In genomic region chr20:52975024-52975732, GRCh38 we compare ENCODE assay signal across 11 cellular contexts. TPM values are rescaled to one million over a fixed set of nuclear protein-coding genes. Genes with fewer than 3 reads are reported as not detected.
DNase-seq lines count a peak whose midpoint lies in the region; ATAC-seq and TF ChIP-seq lines count a peak whose summit lies in the region.
"Had no signal": no experiment of that assay in that cellular context is flagged by ENCODE, and none has a peak within 500 bp of the region (broad histone marks: within the 10 kb centered on the region; RNA-seq: fewer than 3 reads in every experiment).

No MANE protein-coding gene starts in this region.

- H3K9me3 ChIP-seq in heart right ventricle (no peaks in the 10 kb centered on the region), muscle layer of colon (ENCODE audit: low read length) (no peaks in the 10 kb centered on the region), uterus (no peaks in the 10 kb centered on the region)

- H3K4me3 ChIP-seq in heart right ventricle (peak overlapping the region in 9 of 10 donors; percentile 4 to 66 (median 59)), muscle layer of colon (ENCODE audit: low read depth in 1 of 2, low read length in 2 of 2) (peak overlapping the region in 1 of 2 donors; percentile 60), uterus (peak overlapping the region; percentile 48 to 64)

- H3K4me1 ChIP-seq in heart right ventricle: peaks cover 0 to 8% (median 0%) of the 10 kb centered on the region in 9 donors
- H3K4me1 ChIP-seq in muscle layer of colon (ENCODE audit: insufficient read depth, low read length): no peaks in the 10 kb centered on the region
- H3K4me1 ChIP-seq in uterus: no peaks in the 10 kb centered on the region

- intact Hi-C loops in heart right ventricle (cut with DNase I): no loop called here
- intact Hi-C loops in left ventricle myocardium superior (cut with micrococcal nuclease): no loop called here
- intact Hi-C loops in uterus (cut with DNase I; ENCODE audit: low total_unique reads): no loop called here

- H3K27me3 Mint-ChIP-seq in activated naive CD4-positive, alpha-beta T cell treated with anti-CD3 and anti-CD28 coated beads, Interleukin-2, amount 50 U/mL, for 24 hours: no peaks in the 10 kb centered on the region
- peaks cover 58 to 70% of the 10 kb centered on the region in 2 donors for H3K27me3 Mint-ChIP-seq in stimulated activated naive B cell treated with anti-CD40 and anti-IgM and Interleukin-4, amounts not matched to agents 10 μg/mL and 1 μg/mL and 100 μg/mL, for 72 hours
- H3K27me3 Mint-ChIP-seq in chondrocyte (ENCODE audit: low read depth): peaks cover 57% of the 10 kb centered on the region

- peak overlapping the region; percentile 93 for H3K4me3 Mint-ChIP-seq in activated naive CD4-positive, alpha-beta T cell treated with anti-CD3 and anti-CD28 coated beads, Interleukin-2, amount 50 U/mL, for 24 hours
- H3K4me3 Mint-ChIP-seq in stimulated activated naive B cell treated with anti-CD40 and anti-IgM and Interleukin-4, amounts not matched to agents 10 μg/mL and 1 μg/mL and 100 μg/mL, for 72 hours: no peak overlapping the region
- H3K4me3 Mint-ChIP-seq in chondrocyte (ENCODE audit: unreplicated experiment): no peak overlapping the region

- WGBS in heart right ventricle, 2 donors: 35 to 36% methylated on average over 11 of the region's 11 CpGs

- H3K27me3 ChIP-seq in heart right ventricle: peaks cover 0 to 42% (median 19%) of the 10 kb centered on the region in 7 donors
- H3K27me3 ChIP-seq in muscle layer of colon (ENCODE audit: control insufficient read depth in 1 of 2, insufficient read depth in 2 of 2, low read length in 2 of 2): peaks cover 5 to 18% of the 10 kb centered on the region in 2 donors
- H3K27me3 ChIP-seq in uterus: no peaks in the 10 kb centered on the region

- H3K36me3 ChIP-seq in heart right ventricle (no peaks in the 10 kb centered on the region), muscle layer of colon (ENCODE audit: insufficient read depth, low read length) (no peaks in the 10 kb centered on the region), uterus (no peaks in the 10 kb centered on the region)

- no peaks in the 10 kb centered on the region for H3K9me3 Mint-ChIP-seq in activated naive CD4-positive, alpha-beta T cell treated with anti-CD3 and anti-CD28 coated beads, Interleukin-2, amount 50 U/mL, for 24 hours
- peaks cover 0 to 2% of the 10 kb centered on the region in 2 donors for H3K9me3 Mint-ChIP-seq in stimulated activated naive B cell treated with anti-CD40 and anti-IgM and Interleukin-4, amounts not matched to agents 10 μg/mL and 1 μg/mL and 100 μg/mL, for 72 hours
- no peaks in the 10 kb centered on the region for H3K9me3 Mint-ChIP-seq in chondrocyte (ENCODE audit: low read depth)

- no peak for TF ChIP-seq CTCF in heart right ventricle (IDR thresholded peaks at IDR 0.05)
- TF ChIP-seq CTCF in uterus (IDR thresholded peaks at IDR 0.05): no peak
- no peak for TF ChIP-seq CTCF in chondrocyte (IDR thresholded peaks at IDR 0.05)

- H3K36me3 Mint-ChIP-seq in activated naive CD4-positive, alpha-beta T cell treated with anti-CD3 and anti-CD28 coated beads, Interleukin-2, amount 50 U/mL, for 24 hours: peaks cover 7% of the 10 kb centered on the region
- peaks cover 0 to 3% of the 10 kb centered on the region in 2 donors for H3K36me3 Mint-ChIP-seq in stimulated activated naive B cell treated with anti-CD40 and anti-IgM and Interleukin-4, amounts not matched to agents 10 μg/mL and 1 μg/mL and 100 μg/mL, for 72 hours
- H3K36me3 Mint-ChIP-seq in chondrocyte (ENCODE audit: low read depth): peaks cover 2% of the 10 kb centered on the region

- DNase-seq in heart right ventricle: no peak
- no peak for DNase-seq in left ventricle myocardium superior
- DNase-seq in uterus: peak in 1 of 2 donors; percentile 28
- no peak for DNase-seq in HuH-7.5 (ENCODE audit: low spot score)
- DNase-seq in stimulated activated naive B cell treated with anti-CD40 and anti-IgM and Interleukin-4, amounts not matched to agents 10 μg/mL and 1 μg/mL and 100 μg/mL, for 72 hours: no peak
- DNase-seq in chondrocyte (ENCODE audit: low spot score): no peak
- DNase-seq: amygdala, COR-L47 had no signal

- no peak for TF ChIP-seq POLR2A in uterus (IDR thresholded peaks at IDR 0.05)

- no peak for ATAC-seq in heart right ventricle
- no peak for ATAC-seq in left ventricle myocardium superior
- ATAC-seq in stimulated activated naive B cell treated with anti-CD40 and anti-IgM and Interleukin-4, amounts not matched to agents 10 μg/mL and 1 μg/mL and 100 μg/mL, for 72 hours (replicated peaks): no peak
- ATAC-seq: Panc1 had no signal

- peaks cover 53% of the 10 kb centered on the region for H3K4me1 Mint-ChIP-seq in activated naive CD4-positive, alpha-beta T cell treated with anti-CD3 and anti-CD28 coated beads, Interleukin-2, amount 50 U/mL, for 24 hours
- peaks cover 9 to 25% of the 10 kb centered on the region in 2 donors for H3K4me1 Mint-ChIP-seq in stimulated activated naive B cell treated with anti-CD40 and anti-IgM and Interleukin-4, amounts not matched to agents 10 μg/mL and 1 μg/mL and 100 μg/mL, for 72 hours
- peaks cover 19% of the 10 kb centered on the region for H3K4me1 Mint-ChIP-seq in chondrocyte (ENCODE audit: low read depth)

- H3K27ac ChIP-seq in heart right ventricle: peak overlapping the region in 6 of 10 donors; percentile 21 to 87 (median 66)
- no peak overlapping the region for H3K27ac ChIP-seq in muscle layer of colon (ENCODE audit: low read depth, low read length)
- H3K27ac ChIP-seq in uterus: peak overlapping the region; percentile 77 to 82

- peak overlapping the region; percentile 45 for H3K9ac ChIP-seq in muscle layer of colon (ENCODE audit: low read length)

- peak overlapping the region; percentile 100 for H3K27ac Mint-ChIP-seq in activated naive CD4-positive, alpha-beta T cell treated with anti-CD3 and anti-CD28 coated beads, Interleukin-2, amount 50 U/mL, for 24 hours
- no peak overlapping the region for H3K27ac Mint-ChIP-seq in stimulated activated naive B cell treated with anti-CD40 and anti-IgM and Interleukin-4, amounts not matched to agents 10 μg/mL and 1 μg/mL and 100 μg/mL, for 72 hours
- H3K27ac Mint-ChIP-seq in chondrocyte (ENCODE audit: unreplicated experiment): no peak overlapping the region

RNA-seq across cellular contexts. Expression of gene TSHZ2, which starts 3.0 kb away (rescaled TPM):
- 1 to 10 TPM; 2.9 to 6.2 (median 4.8) TPM for total RNA-seq in heart right ventricle
- 1 to 10 TPM; 1.5 to 4.1 TPM for polyA plus RNA-seq in heart right ventricle
- 5.2 TPM for total RNA-seq in left ventricle myocardium superior
- 10 to 100 TPM; 22.0 to 50.1 (median 33.1) TPM for total RNA-seq in uterus
- total RNA-seq in chondrocyte: 0.28 to 0.37 TPM in 2 of 3 replicates, not detected in the other
